In the genomic region with DNA sequence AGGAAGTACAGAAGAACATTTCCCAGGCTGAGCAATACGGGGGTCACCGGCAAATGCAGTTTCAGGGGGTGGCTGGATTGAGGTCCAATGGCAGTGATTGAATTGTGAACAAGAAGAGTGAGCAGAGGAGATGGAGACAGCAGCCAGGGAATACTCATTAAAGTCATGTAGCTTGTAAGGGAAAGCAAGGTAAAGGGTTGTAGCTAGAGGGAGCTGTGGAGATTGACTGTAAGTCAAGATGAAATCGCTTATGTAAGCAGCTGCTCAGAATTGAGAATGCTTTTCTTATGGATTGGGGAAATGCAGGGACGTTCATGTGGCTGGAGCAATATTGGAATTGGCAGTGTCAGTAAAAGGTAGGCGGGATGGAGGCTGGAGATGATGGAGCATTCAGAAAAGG, we compare ENCODE assay signal across 9 cellular contexts.
DNase-seq lines count a peak whose midpoint lies in the region; ATAC-seq, FAIRE-seq and TF ChIP-seq lines count a peak whose summit lies in the region.
"Had no signal": no experiment of that assay in that cellular context is flagged by ENCODE, and none has a peak within 500 bp of the region (broad histone marks: within the 10 kb centered on the region; RNA-seq: fewer than 3 reads in every experiment).

No MANE protein-coding gene starts in this region.

- no peak for TF ChIP-seq POLR2A in right lobe of liver (IDR thresholded peaks at IDR 0.05)

- ATAC-seq in right lobe of liver (peak; percentile 34 to 76 (median 56)), left colon (no peak)
- ATAC-seq in activated naive CD8-positive, alpha-beta T cell treated with anti-CD3 and anti-CD28 coated beads, Interleukin-2, amount 50 U/mL, for 24 hours = no peak

- no peak overlapping the region for H3K27ac ChIP-seq in right lobe of liver

- no peak overlapping the region for H3K27ac Mint-ChIP-seq in activated naive CD8-positive, alpha-beta T cell treated with anti-CD3 and anti-CD28 coated beads, Interleukin-2, amount 50 U/mL, for 24 hours
- H3K27ac Mint-ChIP-seq in nephron progenitor cell = no peak overlapping the region
- H3K27ac Mint-ChIP-seq: activated naive CD8-positive, alpha-beta T cell had no signal

- no peaks in the 10 kb centered on the region for H3K36me3 Mint-ChIP-seq in activated naive CD8-positive, alpha-beta T cell treated with anti-CD3 and anti-CD28 coated beads, Interleukin-2, amount 50 U/mL, for 24 hours (ENCODE audit: low read depth)
- H3K36me3 Mint-ChIP-seq in nephron progenitor cell (ENCODE audit: low read depth) = no peaks in the 10 kb centered on the region
- H3K36me3 Mint-ChIP-seq: activated naive CD8-positive, alpha-beta T cell had no signal

- WGBS in right lobe of liver (ENCODE audit: insufficient coverage, low coverage, low lambda C conversion rate, missing lambda C conversion rate) = 32% methylated on average over 5 of the region's 5 CpGs

- H3K4me3 ChIP-seq in HFF-Myc (replicated peaks; ENCODE audit: low read depth, low read length) (no peak overlapping the region), right lobe of liver (no peak overlapping the region)

- no peaks in the 10 kb centered on the region for H3K27me3 ChIP-seq in right lobe of liver

- FAIRE-seq in D721Med (lab: Jason Lieb, UNC) = no peak

- H3K4me3 Mint-ChIP-seq in activated naive CD8-positive, alpha-beta T cell treated with anti-CD3 and anti-CD28 coated beads, Interleukin-2, amount 50 U/mL, for 24 hours = no peak overlapping the region
- no peak overlapping the region for H3K4me3 Mint-ChIP-seq in nephron progenitor cell
- H3K4me3 Mint-ChIP-seq: activated naive CD8-positive, alpha-beta T cell had no signal

- H3K9me3 Mint-ChIP-seq in activated naive CD8-positive, alpha-beta T cell treated with anti-CD3 and anti-CD28 coated beads, Interleukin-2, amount 50 U/mL, for 24 hours = no peaks in the 10 kb centered on the region
- no peaks in the 10 kb centered on the region for H3K9me3 Mint-ChIP-seq in nephron progenitor cell

- no peaks in the 10 kb centered on the region for H3K4me1 Mint-ChIP-seq in activated naive CD8-positive, alpha-beta T cell treated with anti-CD3 and anti-CD28 coated beads, Interleukin-2, amount 50 U/mL, for 24 hours
- peaks cover 17% of the 10 kb centered on the region for H3K4me1 Mint-ChIP-seq in nephron progenitor cell

- TF ChIP-seq CTCF in D721Med (IDR thresholded peaks at IDR 0.05; ENCODE audit: insufficient read depth, missing control alignments) = peak; percentile 54
- peak; percentile 50 for TF ChIP-seq CTCF in HFF-Myc (IDR thresholded peaks at IDR 0.05; ENCODE audit: low read depth, low read length, missing control alignments)
- peak in 3 of 4 donors; percentile 36 to 57 (median 40) for TF ChIP-seq CTCF in right lobe of liver (IDR thresholded peaks at IDR 0.05)
- no peak for TF ChIP-seq CTCF in nephron progenitor cell (IDR thresholded peaks at IDR 0.05)

- intact Hi-C loops in right lobe of liver (cut with DNase I) = no loop called here
- intact Hi-C loops in left colon (cut with DNase I, micrococcal nuclease) = no loop called here

- H3K9me3 ChIP-seq in right lobe of liver = no peaks in the 10 kb centered on the region

- DNase-seq in D721Med (ENCODE audit: insufficient read length, low spot score) (no peak), HFF-Myc (ENCODE audit: extremely low read depth, low read depth) (peak; percentile 11), amniotic epithelial cell (ENCODE audit: low read depth) (peak; percentile 42), right lobe of liver (no peak), left colon (no peak), nephron progenitor cell (no peak)
- no peak for DNase-seq in activated naive CD8-positive, alpha-beta T cell treated with anti-CD3 and anti-CD28 coated beads, Interleukin-2, amount 50 U/mL, for 24 hours
- no peak for DNase-seq in activated CD4-positive, alpha-beta T cell treated with anti-CD3 and anti-CD28 coated beads for 1 hour

- H3K36me3 ChIP-seq in right lobe of liver = no peaks in the 10 kb centered on the region

- H3K27me3 Mint-ChIP-seq in activated naive CD8-positive, alpha-beta T cell treated with anti-CD3 and anti-CD28 coated beads, Interleukin-2, amount 50 U/mL, for 24 hours = peaks cover 14% of the 10 kb centered on the region
- peaks cover 24% of the 10 kb centered on the region for H3K27me3 Mint-ChIP-seq in nephron progenitor cell (ENCODE audit: low read depth, poor library complexity)

- no peaks in the 10 kb centered on the region for H3K4me1 ChIP-seq in right lobe of liver

Comparison
In these comparisons a context has a peak if more than half of its experiments do, and no peak if none do; other contexts are left out.
1. DNase-seq: peak in HFF-Myc (single experiment) and amniotic epithelial cell (single experiment); none in D721Med (single experiment), right lobe of liver (0 of 3), activated naive CD8-positive, alpha-beta T cell treated with anti-CD3 and anti-CD28 coated beads, Interleukin-2, amount 50 U/mL, for 24 hours (single experiment), left colon (0 of 2), activated CD4-positive, alpha-beta T cell treated with anti-CD3 and anti-CD28 coated beads for 1 hour (single experiment) and nephron progenitor cell (single experiment).
2. ATAC-seq: peak in right lobe of liver (4 of 4); none in activated naive CD8-positive, alpha-beta T cell treated with anti-CD3 and anti-CD28 coated beads, Interleukin-2, amount 50 U/mL, for 24 hours (single experiment) and left colon (single experiment).